8 cellular contexts compared by ENCODE assay signal in genomic region chr12:77324763-77325468, GRCh38.
DNase-seq lines count a peak whose midpoint lies in the region; ATAC-seq and TF ChIP-seq lines count a peak whose summit lies in the region.

No MANE protein-coding gene starts in this region.

- H3K4me1 ChIP-seq in osteoblast (ENCODE audit: insufficient read depth, low read length): no peaks in the 10 kb centered on the region

- H2AFZ ChIP-seq in osteoblast (ENCODE audit: low read length): peak overlapping the region; percentile 88

- H3K36me3 Mint-ChIP-seq in Calu3 (ENCODE audit: insufficient read depth, unreplicated experiment): peaks cover 16% of the 10 kb centered on the region
- H3K36me3 Mint-ChIP-seq in activated naive CD8-positive, alpha-beta T cell treated with anti-CD3 and anti-CD28 coated beads, Interleukin-2, amount 10 ng/mL, durations not matched to agents 7 days and 5 days: peaks cover 2% of the 10 kb centered on the region

- peak overlapping the region; percentile 45 for H3K27ac Mint-ChIP-seq in Calu3 (ENCODE audit: unreplicated experiment)
- no peak overlapping the region for H3K27ac Mint-ChIP-seq in activated naive CD8-positive, alpha-beta T cell treated with anti-CD3 and anti-CD28 coated beads, Interleukin-2, amount 10 ng/mL, durations not matched to agents 7 days and 5 days

- H3K4me3 Mint-ChIP-seq in Calu3 (ENCODE audit: low read depth, unreplicated experiment): peak overlapping the region; percentile 87
- H3K4me3 Mint-ChIP-seq in activated naive CD8-positive, alpha-beta T cell treated with anti-CD3 and anti-CD28 coated beads, Interleukin-2, amount 10 ng/mL, durations not matched to agents 7 days and 5 days: peak overlapping the region; percentile 72

- no peaks in the 10 kb centered on the region for H3K9me3 ChIP-seq in osteoblast (ENCODE audit: low read depth, low read length)

- peaks cover 9% of the 10 kb centered on the region for H3K4me1 Mint-ChIP-seq in Calu3 (ENCODE audit: low read depth, unreplicated experiment)
- H3K4me1 Mint-ChIP-seq in activated naive CD8-positive, alpha-beta T cell treated with anti-CD3 and anti-CD28 coated beads, Interleukin-2, amount 10 ng/mL, durations not matched to agents 7 days and 5 days: peaks cover 7% of the 10 kb centered on the region

- peak; percentile 89 for ATAC-seq in HG03175 (IDR thresholded peaks at IDR 0.05; ENCODE audit: unreplicated experiment)
- ATAC-seq in activated naive CD8-positive, alpha-beta T cell treated with anti-CD3 and anti-CD28 coated beads, Interleukin-2, amount 10 ng/mL, durations not matched to agents 7 days and 5 days (ENCODE audit: low read depth): peak; percentile 93

- DNase-seq in Calu3 (peak; percentile 82), GM19240 (ENCODE audit: insufficient read length, low spot score) (peak; percentile 54), NCI-H460 (ENCODE audit: extremely low read depth, low read depth) (peak; percentile 68), cardiac septum (ENCODE audit: low spot score) (peak; percentile 83), osteoblast (ENCODE audit: insufficient read length, low spot score, missing footprints) (peak; percentile 96)
- peak; percentile 56 for DNase-seq in activated naive CD8-positive, alpha-beta T cell treated with anti-CD3 and anti-CD28 coated beads, Interleukin-2, amount 10 ng/mL, durations not matched to agents 7 days and 5 days
- DNase-seq in stimulated activated naive CD4-positive, alpha-beta T cell treated with Interleukin-2 at 50 U/mL for 16 hours (lab: John Stamatoyannopoulos, UW): no peak

- peak overlapping the region; percentile 82 for H3K4me3 ChIP-seq in osteoblast (ENCODE audit: insufficient read depth, low read length)

- POLR2A ChIA-PET in activated naive CD8-positive, alpha-beta T cell treated with anti-CD3 and anti-CD28 coated beads, Interleukin-2, amount 10 ng/mL, durations not matched to agents 7 days and 5 days (lab: Charles Lee): no interaction called here

- H3K4me2 ChIP-seq in osteoblast (ENCODE audit: insufficient read depth, low read length): peak overlapping the region; percentile 96

- peaks cover 24% of the 10 kb centered on the region for H3K27me3 ChIP-seq in osteoblast (ENCODE audit: insufficient read depth, low read length)

- BruUV-seq in Calu3 (replicated peaks; lab: Mats Ljungman, UMichigan): no TSS peak

- no peaks in the 10 kb centered on the region for H3K9me3 Mint-ChIP-seq in Calu3 (ENCODE audit: low read depth, unreplicated experiment)
- H3K9me3 Mint-ChIP-seq in activated naive CD8-positive, alpha-beta T cell treated with anti-CD3 and anti-CD28 coated beads, Interleukin-2, amount 10 ng/mL, durations not matched to agents 7 days and 5 days: no peaks in the 10 kb centered on the region

- H4K20me1 ChIP-seq in osteoblast (ENCODE audit: insufficient read depth, low read length): no peaks in the 10 kb centered on the region

- no peaks in the 10 kb centered on the region for H3K79me2 ChIP-seq in osteoblast (ENCODE audit: insufficient read depth, low read length)

- H3K27me3 Mint-ChIP-seq in Calu3 (ENCODE audit: unreplicated experiment): peaks cover 27% of the 10 kb centered on the region
- H3K27me3 Mint-ChIP-seq in activated naive CD8-positive, alpha-beta T cell treated with anti-CD3 and anti-CD28 coated beads, Interleukin-2, amount 10 ng/mL, durations not matched to agents 7 days and 5 days: peaks cover 47% of the 10 kb centered on the region

- TF ChIP-seq CTCF in Calu3 (IDR thresholded peaks at IDR 0.05; ENCODE audit: unreplicated experiment): peak; percentile 14
- peak; percentile 44 for TF ChIP-seq CTCF in osteoblast (IDR thresholded peaks at IDR 0.05; ENCODE audit: extremely low read depth, low read depth, low read length)

- H3K27ac ChIP-seq in osteoblast (ENCODE audit: low read depth, low read length): no peak overlapping the region

- intact Hi-C loops in Calu3 (cut with micrococcal nuclease; ENCODE audit: unreplicated experiment) (loop anchor here (1.0 to 5.0 kb wide), 2 partner anchors 173 to 263 kb away; no protein-coding TSS in a partner anchor), cardiac septum (cut with DNase I) (no loop called here)

- CTCF ChIA-PET in Calu3 (lab: Charles Lee): interaction anchor here (0.8 to 1.5 kb wide), 7 partner anchors 11 to 275 kb away, joined by 3 to 14 read pairs (median 3); no protein-coding TSS in a partner anchor

- no peaks in the 10 kb centered on the region for H3K36me3 ChIP-seq in osteoblast (ENCODE audit: insufficient read depth, low read length)
